Comparison of ENCODE assay signal across 33 cellular contexts in the genomic region with DNA sequence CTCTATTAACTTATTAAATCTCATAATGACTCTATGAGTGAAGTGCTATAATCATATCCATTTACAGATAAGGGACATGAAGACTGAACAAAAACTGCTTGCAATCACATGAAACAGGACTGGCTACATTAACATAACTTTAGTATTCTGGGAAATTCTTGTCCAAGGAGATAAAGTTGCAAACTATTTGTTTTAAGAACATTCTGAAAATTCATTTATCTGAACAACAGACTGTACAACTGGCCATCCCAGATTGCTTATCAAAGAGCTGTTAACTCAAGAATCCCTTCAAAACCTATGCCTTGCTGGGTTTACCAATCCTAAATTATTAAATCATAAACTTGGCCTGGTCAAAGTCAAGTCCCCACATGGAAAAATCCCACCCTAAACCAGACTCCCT.
"Had no signal": no experiment of that assay in that cellular context is flagged by ENCODE, and none has a peak within 500 bp of the region (broad histone marks: within the 10 kb centered on the region; RNA-seq: fewer than 3 reads in every experiment).

No MANE protein-coding gene starts in this region.

- H3K27me3 ChIP-seq: adrenal gland, ascending aorta, body of pancreas, brain microvascular endothelial cell, breast epithelium, cardiac muscle cell had no signal

- H3K36me3 ChIP-seq: adrenal gland, ascending aorta, brain microvascular endothelial cell, breast epithelium, cardiac muscle cell had no signal

- H3K4me3 ChIP-seq: adrenal gland, ascending aorta, body of pancreas, breast epithelium, cardiac muscle cell had no signal

- H3K27ac ChIP-seq: adrenal gland, ascending aorta, body of pancreas, brain microvascular endothelial cell, cardiac muscle cell had no signal

- H3K4me1 ChIP-seq: adrenal gland, ascending aorta, body of pancreas, breast epithelium had no signal

- DNase-seq: activated effector memory CD4-positive, alpha-beta T cell treated with anti-CD3 and anti-CD28 coated beads, Interleukin-2, amount 50 U/mL, for 16 hours; activated effector memory CD4-positive, alpha-beta T cell treated with Interleukin-2 at 50 U/mL for 16 hours; activated gamma-delta T cell; activated gamma-delta T cell treated with Interleukin-2 at 50 U/mL for 16 hours; activated naive CD4-positive, alpha-beta T cell; activated naive CD4-positive, alpha-beta T cell treated with anti-CD3 and anti-CD28 coated beads for 36 hours; activated naive CD4-positive, alpha-beta T cell treated with anti-CD3 and anti-CD28 coated beads, Interleukin-2, amount 10 ng/mL, durations not matched to agents 7 days and 5 days; activated naive CD4-positive, alpha-beta T cell treated with anti-CD3 and anti-CD28 coated beads, Interleukin-2, amount 50 U/mL, for 16 hours; activated naive CD4-positive, alpha-beta T cell treated with Interleukin-2 at 50 U/mL for 16 hours; activated naive CD8-positive, alpha-beta T cell treated with anti-CD3 and anti-CD28 coated beads for 36 hours; activated naive CD8-positive, alpha-beta T cell treated with anti-CD3 and anti-CD28 coated beads, Interleukin-2, amount 10 ng/mL, durations not matched to agents 7 days and 5 days; activated naive CD8-positive, alpha-beta T cell treated with anti-CD3 and anti-CD28 coated beads, Interleukin-2, amount 50 U/mL, for 24 hours; activated T-cell treated with anti-CD3 and anti-CD28 coated beads, Interleukin-2, amount 50 U/mL, for 4 hours; activated T-cell treated with anti-CD3 and anti-CD28 coated beads, Interleukin-2, amount 50 U/mL, for 48 hours; activated T-cell treated with anti-CD3 and anti-CD28 coated beads, Interleukin-2, amount 50 U/mL, for 72 hours; adrenal gland; amniotic stem cell; amygdala; anterior cingulate cortex; aorta; body of pancreas; brain microvascular endothelial cell; caudate nucleus; central memory CD4-positive, alpha-beta T cell; cerebellar nuclear complex had no signal

- ATAC-seq: activated naive CD4-positive, alpha-beta T cell treated with anti-CD3 and anti-CD28 coated beads, Interleukin-2, amount 50 U/mL, for 72 hours; activated naive CD8-positive, alpha-beta T cell treated with anti-CD3 and anti-CD28 coated beads, Interleukin-2, amount 50 U/mL, for 24 hours; activated T-cell treated with anti-CD3 and anti-CD28 coated beads, Interleukin-2, amount 50 U/mL, for 4 hours; activated T-cell treated with anti-CD3 and anti-CD28 coated beads, Interleukin-2, amount 50 U/mL, for 72 hours; activated T-helper 17 cell treated with anti-CD3 and anti-CD28 coated beads, Interleukin-2, amount 50 U/mL, for 72 hours; body of pancreas had no signal

- H3K9me3 ChIP-seq: adrenal gland, ascending aorta, body of pancreas, breast epithelium had no signal

- FAIRE-seq: astrocyte, bronchial epithelial cell, colon had no signal
